In the genomic region with DNA sequence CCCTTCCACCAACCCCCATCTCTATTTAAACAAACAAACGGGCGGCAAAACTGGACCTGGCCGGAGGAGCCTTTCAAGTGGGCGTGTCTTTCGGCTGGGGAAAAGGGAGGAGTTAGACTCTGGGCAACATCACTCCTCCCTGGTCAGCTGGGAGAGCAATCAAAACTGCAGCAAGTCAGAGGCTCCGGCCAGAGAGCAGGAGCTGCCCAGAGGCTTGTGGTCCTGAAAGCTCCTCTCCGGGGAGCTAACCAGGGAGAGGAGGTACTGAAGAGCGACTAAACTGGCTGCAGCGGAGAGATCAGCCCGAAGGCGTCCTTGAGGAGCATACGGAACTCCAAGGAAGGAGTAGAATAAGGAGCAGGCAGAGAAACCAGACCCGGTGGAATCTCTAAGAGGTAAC, we compare ENCODE assay signal across 8 cellular contexts. TPM values are rescaled to one million over a fixed set of nuclear protein-coding genes. Genes with fewer than 3 reads are reported as not detected.
DNase-seq lines count a peak whose midpoint lies in the region; ATAC-seq and TF ChIP-seq lines count a peak whose summit lies in the region.

A gene with protein sequence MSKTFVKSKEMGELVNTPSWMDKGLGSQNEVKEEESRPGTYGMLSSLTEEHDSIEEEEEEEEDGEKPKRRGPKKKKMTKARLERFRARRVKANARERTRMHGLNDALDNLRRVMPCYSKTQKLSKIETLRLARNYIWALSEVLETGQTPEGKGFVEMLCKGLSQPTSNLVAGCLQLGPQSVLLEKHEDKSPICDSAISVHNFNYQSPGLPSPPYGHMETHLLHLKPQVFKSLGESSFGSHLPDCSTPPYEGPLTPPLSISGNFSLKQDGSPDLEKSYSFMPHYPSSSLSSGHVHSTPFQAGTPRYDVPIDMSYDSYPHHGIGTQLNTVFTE (plus strand): TSS at position 191 of the 400 bp plus-strand sequence. CDS start 6,466 bp downstream, outside the sequence.

- dilution Hi-C loops in mammary epithelial cell (cut with HindIII; ENCODE audit: low sequenced_read_pairs) = no loop called here

- WGBS in mammary epithelial cell (ENCODE audit: low coverage, missing lambda C conversion rate) = 4% methylated on average over 11 of the region's 13 CpGs
- 8% methylated on average over 13 of the region's 13 CpGs for WGBS in suprapubic skin

- ATAC-seq in left lung = peak; percentile 100

- H2AFZ ChIP-seq in mammary epithelial cell (ENCODE audit: low read depth, low read length) = no peak within 1 kb of the TSS

- H3K36me3 ChIP-seq in mammary epithelial cell (ENCODE audit: insufficient read depth, low read length) (no peaks in the 10 kb centered on the region), left lung (no peaks in the 10 kb centered on the region), suprapubic skin (no peaks in the 10 kb centered on the region)

- no peaks in the 10 kb centered on the region for H4K20me1 ChIP-seq in mammary epithelial cell (ENCODE audit: insufficient read depth, low read length)

- in situ Hi-C loops in mammary epithelial cell (cut with MboI; ENCODE audit: low sequenced_read_pairs in 2 of 2) = no loop called here

- H3K4me2 ChIP-seq in mammary epithelial cell (ENCODE audit: insufficient read depth, low read depth, low read length) = no peak within 1 kb of the TSS

- TF ChIP-seq POLR2A in suprapubic skin (IDR thresholded peaks at IDR 0.05) = no peak

- no peaks in the 10 kb centered on the region for H3K79me2 ChIP-seq in mammary epithelial cell (ENCODE audit: insufficient read depth, low read length)

- TF ChIP-seq CTCF in mammary epithelial cell (conservative IDR thresholded peaks at IDR 0.05 in 1 of 2, IDR thresholded peaks at IDR 0.05 in 1 of 2; ENCODE audit: extremely low read depth in 1 of 2, insufficient read depth in 1 of 2, low read depth in 1 of 2, low read length in 2 of 2) (no peak), left lung (IDR thresholded peaks at IDR 0.05) (no peak), suprapubic skin (IDR thresholded peaks at IDR 0.05) (no peak)

- no peaks in the 10 kb centered on the region for H3K4me1 ChIP-seq in mammary epithelial cell (ENCODE audit: insufficient read depth, low read length)
- no peaks in the 10 kb centered on the region for H3K4me1 ChIP-seq in left lung
- H3K4me1 ChIP-seq in suprapubic skin = no peaks in the 10 kb centered on the region

- BruUV-seq in mammary epithelial cell (replicated peaks; lab: Mats Ljungman, UMichigan) = no TSS peak

- no peak within 1 kb of the TSS for H3K9ac ChIP-seq in mammary epithelial cell (ENCODE audit: insufficient read depth, low read length)

- H3K9me3 ChIP-seq in mammary epithelial cell (replicated peaks; ENCODE audit: insufficient read depth, low read length) (no peaks in the 10 kb centered on the region), left lung (no peaks in the 10 kb centered on the region), suprapubic skin (no peaks in the 10 kb centered on the region)

- H3K4me3 ChIP-seq in mammary epithelial cell (replicated peaks in 1 of 3; ENCODE audit: insufficient read depth in 1 of 3, low read depth in 2 of 3, low read length in 3 of 3) (no peak within 1 kb of the TSS), left lung (no peak within 1 kb of the TSS), suprapubic skin (no peak within 1 kb of the TSS)

- no peak within 1 kb of the TSS for H3K27ac ChIP-seq in mammary epithelial cell (ENCODE audit: insufficient read depth, low read depth, low read length)
- H3K27ac ChIP-seq in left lung = no peak within 1 kb of the TSS
- H3K27ac ChIP-seq in suprapubic skin = no peak within 1 kb of the TSS

- intact Hi-C loops in mammary epithelial cell (cut with micrococcal nuclease) = no loop called here
- intact Hi-C loops in left lung (cut with DNase I) = no loop called here

- CTCF ChIA-PET in mammary epithelial cell (lab: Charles Lee; ENCODE audit: low non-redundant PET) = no interaction called here

- no peak for TF ChIP-seq EP300 in suprapubic skin (IDR thresholded peaks at IDR 0.05)

- peaks cover 9% of the 10 kb centered on the region for H3K27me3 ChIP-seq in mammary epithelial cell (ENCODE audit: insufficient read depth, low read length)
- peaks cover 4 to 83% of the 10 kb centered on the region in 2 donors for H3K27me3 ChIP-seq in left lung
- peaks cover 32% of the 10 kb centered on the region for H3K27me3 ChIP-seq in suprapubic skin

- DNase-seq in stimulated activated CD4-positive, alpha-beta T cell treated with anti-CD3 and anti-CD28 coated beads, Interleukin-1b, Interleukin-23, amount 100 ng/mL, for 48 hours = peak; percentile 6
- no peak for DNase-seq in stimulated activated CD4-positive, alpha-beta T cell treated with anti-CD3 and anti-CD28 coated beads, Interleukin-4, amount 100 ng/mL, for 4 hours
- peak; percentile 64 for DNase-seq in NCI-H748 treated with DMSO at 0.1 percent for 48 hours (lab: John Stamatoyannopoulos, UW)
- DNase-seq in mammary epithelial cell = peak; percentile 68
- DNase-seq in left lung = peak; percentile 61 to 62
- DNase-seq in activated CD4-positive, CD25-positive, alpha-beta regulatory T cell treated with anti-CD3 and anti-CD28 coated beads, Interleukin-2, amount 50 U/mL, for 72 hours = no peak
- DNase-seq in NCI-H146 treated with DMSO at 0.1 percent for 48 hours (lab: John Stamatoyannopoulos, UW; ENCODE audit: unreplicated experiment) = no peak
- DNase-seq in suprapubic skin (ENCODE audit: low spot score in 2 of 2) = no peak

RNA-seq across cellular contexts. Expression of the gene that starts here (rescaled TPM):
- total RNA-seq in mammary epithelial cell (not detected), left lung (not detected), suprapubic skin (not detected)
- not detected for polyA plus RNA-seq in mammary epithelial cell
- not detected for polyA minus RNA-seq in mammary epithelial cell

Comparison
In these comparisons a context has a peak if more than half of its experiments do, and no peak if none do; other contexts are left out.
1. DNase-seq: peak in stimulated activated CD4-positive, alpha-beta T cell treated with anti-CD3 and anti-CD28 coated beads, Interleukin-1b, Interleukin-23, amount 100 ng/mL, for 48 hours (single experiment) and NCI-H748 treated with DMSO at 0.1 percent for 48 hours (single experiment); none in stimulated activated CD4-positive, alpha-beta T cell treated with anti-CD3 and anti-CD28 coated beads, Interleukin-4, amount 100 ng/mL, for 4 hours (0 of 2), activated CD4-positive, CD25-positive, alpha-beta regulatory T cell treated with anti-CD3 and anti-CD28 coated beads, Interleukin-2, amount 50 U/mL, for 72 hours (single experiment), NCI-H146 treated with DMSO at 0.1 percent for 48 hours (single experiment) and suprapubic skin (0 of 2).
2. Peak in DNase-seq in mammary epithelial cell; RNA of the gene not detected or under 1 TPM.
3. Peak in DNase-seq and ATAC-seq in left lung; RNA of the gene not detected or under 1 TPM.